ENCODE assay signal across 8 cellular contexts in genomic region chr11:66478823-66479740, GRCh38. TPM values are rescaled to one million over a fixed set of nuclear protein-coding genes. Genes with fewer than 3 reads are reported as not detected.
DNase-seq lines count a peak whose midpoint lies in the region; ATAC-seq and TF ChIP-seq lines count a peak whose summit lies in the region.

No MANE protein-coding gene starts in this region.

- WGBS in prostate gland, result 11% methylated on average over 22 of the region's 22 CpGs

- DNase-seq in cardiac muscle cell (ENCODE audit: low read depth in 1 of 2, low spot score in 1 of 2) (peak; percentile 24 to 45), Right ventricle myocardium inferior (ENCODE audit: missing footprints) (no peak), NCI-H2227 (lab: John Stamatoyannopoulos, UW; ENCODE audit: unreplicated experiment) (peak; percentile 66), left cardiac atrium (peak; percentile 60), prostate gland (ENCODE audit: low spot score) (no peak)
- DNase-seq in activated naive CD4-positive, alpha-beta T cell treated with anti-CD3 and anti-CD28 coated beads, Interleukin-2, amount 50 U/mL, for 72 hours (ENCODE audit: low spot score in 2 of 2), result peak in 1 of 2 donors; percentile 46

- TF ChIP-seq CTCF in cardiac muscle cell (IDR thresholded peaks at IDR 0.05; ENCODE audit: low read depth, low read length) (peak; percentile 77), prostate gland (IDR thresholded peaks at IDR 0.05) (peak; percentile 38 to 71 (median 54))

- H3K27me3 ChIP-seq in cardiac muscle cell (no peaks in the 10 kb centered on the region), prostate gland (replicated peaks; ENCODE audit: insufficient read depth) (no peaks in the 10 kb centered on the region)

- H3K27ac ChIP-seq in cardiac muscle cell, result peak overlapping the region; percentile 97
- peak overlapping the region; percentile 85 to 90 for H3K27ac ChIP-seq in prostate gland

- H3K9me3 Mint-ChIP-seq in activated naive CD4-positive, alpha-beta T cell treated with anti-CD3 and anti-CD28 coated beads, Interleukin-2, amount 50 U/mL, for 72 hours, result no peaks in the 10 kb centered on the region

- intact Hi-C loops in Right ventricle myocardium inferior (cut with DNase I), result no loop called here
- intact Hi-C loops in left cardiac atrium (cut with DNase I), result no loop called here
- intact Hi-C loops in prostate gland (cut with DNase I), result loop anchor here (5.0 kb wide), 1 partner anchor 198 kb away; the partner anchor contains the start of gene RBM4B

- H3K27ac Mint-ChIP-seq in activated naive CD4-positive, alpha-beta T cell treated with anti-CD3 and anti-CD28 coated beads, Interleukin-2, amount 50 U/mL, for 72 hours, result peak overlapping the region; percentile 93

- TF ChIP-seq POLR2A in prostate gland (IDR thresholded peaks at IDR 0.05), result no peak

- H3K9me3 ChIP-seq in cardiac muscle cell (ENCODE audit: low read depth), result no peaks in the 10 kb centered on the region
- H3K9me3 ChIP-seq in prostate gland, result no peaks in the 10 kb centered on the region

- peaks cover under 1% of the 10 kb centered on the region for H3K36me3 ChIP-seq in cardiac muscle cell
- H3K36me3 ChIP-seq in prostate gland, result no peaks in the 10 kb centered on the region

- peak overlapping the region; percentile 60 for H3K4me3 ChIP-seq in cardiac muscle cell
- H3K4me3 ChIP-seq in prostate gland, result peak overlapping the region; percentile 59 to 63

- H3K36me3 Mint-ChIP-seq in activated naive CD4-positive, alpha-beta T cell treated with anti-CD3 and anti-CD28 coated beads, Interleukin-2, amount 50 U/mL, for 72 hours, result peaks cover 4 to 6% of the 10 kb centered on the region in 2 donors

- H3K4me1 ChIP-seq in cardiac muscle cell (ENCODE audit: low read depth) (no peaks in the 10 kb centered on the region), prostate gland (replicated peaks) (no peaks in the 10 kb centered on the region)

- ATAC-seq in Right ventricle myocardium inferior, result no peak
- no peak for ATAC-seq in activated naive CD4-positive, alpha-beta T cell treated with anti-CD3 and anti-CD28 coated beads, Interleukin-2, amount 50 U/mL, for 72 hours
- peak; percentile 39 to 45 for ATAC-seq in left cardiac atrium
- ATAC-seq in HG03135 (IDR thresholded peaks at IDR 0.05; ENCODE audit: unreplicated experiment), result no peak
- ATAC-seq in GM21737 (IDR thresholded peaks at IDR 0.05; ENCODE audit: unreplicated experiment), result no peak

RNA-seq across cellular contexts. Expression of gene DPP3, which starts 1.2 kb away (rescaled TPM):
- total RNA-seq in cardiac muscle cell (21.9 and 60.7 TPM in 2 replicates), Right ventricle myocardium inferior (15.8 TPM), left cardiac atrium (10 to 100 TPM; 18.5 TPM), prostate gland (10 to 100 TPM; 37.0 to 53.6 TPM)
- 20.8 and 44.9 TPM in 2 replicates for polyA plus RNA-seq in cardiac muscle cell
- 10 to 100 TPM; 60.4 to 96.4 TPM for total RNA-seq in activated naive CD4-positive, alpha-beta T cell treated with anti-CD3 and anti-CD28 coated beads, Interleukin-2, amount 50 U/mL, for 72 hours

RNA-seq across cellular contexts. Expression of gene PELI3, which starts 12.4 kb away (rescaled TPM):
- 19.9 and 30.9 TPM in 2 replicates for total RNA-seq in cardiac muscle cell
- polyA plus RNA-seq in cardiac muscle cell, result 16.4 and 20.5 TPM in 2 replicates
- 8.4 TPM for total RNA-seq in Right ventricle myocardium inferior
- total RNA-seq in activated naive CD4-positive, alpha-beta T cell treated with anti-CD3 and anti-CD28 coated beads, Interleukin-2, amount 50 U/mL, for 72 hours, result 1 to 10 TPM; 4.2 to 8.5 TPM
- 10 to 100 TPM in 1 of 2 donors, 1 to 10 TPM in 1; 9.1 to 11.0 TPM for total RNA-seq in left cardiac atrium
- total RNA-seq in prostate gland, result 10 to 100 TPM; 23.9 to 27.0 TPM

RNA-seq across cellular contexts. Expression of gene BBS1, which starts 31.4 kb away (rescaled TPM):
- total RNA-seq in cardiac muscle cell, result 100 and 106 TPM in 2 replicates
- polyA plus RNA-seq in cardiac muscle cell, result 59.7 and 62.7 TPM in 2 replicates
- 20.9 TPM for total RNA-seq in Right ventricle myocardium inferior
- 10 to 100 TPM in 1 of 2 donors, 1 to 10 TPM in 1; 9.1 to 17.5 TPM for total RNA-seq in activated naive CD4-positive, alpha-beta T cell treated with anti-CD3 and anti-CD28 coated beads, Interleukin-2, amount 50 U/mL, for 72 hours
- total RNA-seq in left cardiac atrium, result 10 to 100 TPM; 18.7 to 18.9 TPM
- total RNA-seq in prostate gland, result 100 to 1,000 TPM; 106 to 148 TPM

RNA-seq across cellular contexts. Expression of gene MRPL11, which starts 40.4 kb away (rescaled TPM):
- total RNA-seq in cardiac muscle cell (48.4 and 70.3 TPM in 2 replicates), Right ventricle myocardium inferior (58.7 TPM), left cardiac atrium (10 to 100 TPM; 43.1 to 47.0 TPM), prostate gland (10 to 100 TPM; 44.2 to 51.2 TPM)
- polyA plus RNA-seq in cardiac muscle cell, result 64.1 and 75.8 TPM in 2 replicates
- total RNA-seq in activated naive CD4-positive, alpha-beta T cell treated with anti-CD3 and anti-CD28 coated beads, Interleukin-2, amount 50 U/mL, for 72 hours, result 100 to 1,000 TPM in 1 of 2 donors, 10 to 100 TPM in 1; 81.9 to 131 TPM

RNA-seq across cellular contexts. Expression of gene NPAS4, which starts 58.2 kb away (rescaled TPM):
- total RNA-seq in cardiac muscle cell (1.2 TPM in 2 replicates), Right ventricle myocardium inferior (not detected), left cardiac atrium (under 1 TPM; 0.18 to 0.68 TPM), prostate gland (under 1 TPM in 1 of 2 donors, not detected in 1; 0.74 TPM)
- polyA plus RNA-seq in cardiac muscle cell, result 1.5 TPM in 1 of 2 replicates, not detected in the other
- under 1 TPM; 0.09 to 0.47 TPM for total RNA-seq in activated naive CD4-positive, alpha-beta T cell treated with anti-CD3 and anti-CD28 coated beads, Interleukin-2, amount 50 U/mL, for 72 hours

Comparison
In these comparisons a context has a peak if more than half of its experiments do, and no peak if none do; other contexts are left out.
1. DNase-seq: peak in cardiac muscle cell (2 of 2), NCI-H2227 (single experiment) and left cardiac atrium (single experiment); none in Right ventricle myocardium inferior (single experiment) and prostate gland (single experiment).
2. ATAC-seq: peak in left cardiac atrium (2 of 2); none in Right ventricle myocardium inferior (single experiment), activated naive CD4-positive, alpha-beta T cell treated with anti-CD3 and anti-CD28 coated beads, Interleukin-2, amount 50 U/mL, for 72 hours (0 of 2), HG03135 (single experiment) and GM21737 (single experiment).